ENCODE assay signal across 11 cellular contexts in the genomic region with DNA sequence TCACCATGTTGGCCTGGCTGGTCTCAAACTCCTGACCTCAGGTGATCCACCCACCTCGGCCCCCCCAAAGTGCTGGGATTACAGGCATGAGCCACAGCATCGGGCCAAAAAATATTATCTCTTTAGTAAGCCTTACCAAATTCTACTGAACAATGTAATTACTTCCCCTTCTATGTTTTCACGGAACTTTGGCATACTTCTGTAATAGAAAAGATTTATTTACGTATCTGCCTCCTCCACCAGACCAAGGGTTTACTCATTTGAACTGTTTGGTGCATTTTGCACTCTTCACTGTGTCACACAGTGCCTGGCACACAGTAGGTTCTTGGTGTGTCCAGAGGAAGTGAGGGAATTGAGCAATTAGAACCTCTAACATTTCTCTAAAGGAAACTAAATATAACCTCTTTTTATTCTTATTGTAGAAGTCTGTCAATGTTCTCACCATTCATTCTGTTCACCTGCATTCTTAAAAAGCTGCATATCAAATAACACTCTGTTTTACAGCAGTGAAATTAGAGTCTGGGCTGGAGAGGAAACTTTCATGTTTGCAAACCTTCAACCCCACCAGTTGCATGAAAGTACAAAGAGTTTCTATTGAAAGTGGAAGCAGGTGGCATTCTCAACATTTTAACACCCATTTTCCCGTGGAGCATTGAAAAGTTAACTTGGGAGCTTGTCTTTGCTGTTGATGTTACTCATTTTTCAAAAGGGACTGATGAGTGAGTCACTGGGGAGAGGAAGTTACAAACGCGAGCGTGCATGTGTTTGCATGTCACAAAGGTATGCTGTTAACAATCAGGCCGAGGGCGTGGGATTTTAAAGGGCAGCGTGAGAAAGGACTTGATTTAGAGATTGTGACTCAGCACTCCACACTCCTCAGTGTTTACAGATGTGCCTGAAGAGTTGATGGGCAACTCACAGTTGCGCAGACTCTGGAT.
DNase-seq lines count a peak whose midpoint lies in the region; ATAC-seq, FAIRE-seq and TF ChIP-seq lines count a peak whose summit lies in the region.
"Had no signal": no experiment of that assay in that cellular context is flagged by ENCODE, and none has a peak within 500 bp of the region (broad histone marks: within the 10 kb centered on the region; RNA-seq: fewer than 3 reads in every experiment).

No MANE protein-coding gene starts in this region.

- no peak for TF ChIP-seq POLR2A in H54 (IDR thresholded peaks at IDR 0.05; ENCODE audit: low read depth, low read length)

- DNase-seq in GM12864 (ENCODE audit: low read depth) (peak; percentile 33), NCI-H460 (ENCODE audit: extremely low read depth, low read depth) (peak; percentile 48), epithelial cell of proximal tubule (ENCODE audit: low read depth) (peak; percentile 76), skeletal muscle cell (ENCODE audit: low read depth) (peak; percentile 10), activated gamma-delta T cell treated with Interleukin-2 at 50 U/mL for 16 hours (no peak), NCI-H146 (lab: John Stamatoyannopoulos, UW) (no peak), H54 (ENCODE audit: insufficient read length, low spot score) (no peak)
- DNase-seq in activated CD8-positive, alpha-beta memory T cell treated with anti-CD3 and anti-CD28 coated beads, Interleukin-2, amount 10 ng/mL, durations not matched to agents 7 days and 5 days, result no peak
- DNase-seq: activated CD8-positive, alpha-beta T cell treated with anti-CD3 and anti-CD28 coated beads, Interleukin-2, amount 10 ng/mL, durations not matched to agents 7 days and 5 days; NCI-H524 treated with DMSO at 0.1 percent for 48 hours had no signal

- CTCF ChIA-PET in activated CD8-positive, alpha-beta memory T cell treated with anti-CD3 and anti-CD28 coated beads, Interleukin-2, amount 10 ng/mL, durations not matched to agents 7 days and 5 days (lab: Charles Lee), result no interaction called here

- H3K36me3 Mint-ChIP-seq in activated CD8-positive, alpha-beta memory T cell treated with anti-CD3 and anti-CD28 coated beads, Interleukin-2, amount 10 ng/mL, durations not matched to agents 7 days and 5 days, result no peaks in the 10 kb centered on the region

- peaks cover under 1% of the 10 kb centered on the region for H3K9me3 Mint-ChIP-seq in activated CD8-positive, alpha-beta memory T cell treated with anti-CD3 and anti-CD28 coated beads, Interleukin-2, amount 10 ng/mL, durations not matched to agents 7 days and 5 days (ENCODE audit: low read depth)

- no peak overlapping the region for H3K4me3 Mint-ChIP-seq in activated CD8-positive, alpha-beta memory T cell treated with anti-CD3 and anti-CD28 coated beads, Interleukin-2, amount 10 ng/mL, durations not matched to agents 7 days and 5 days
- H3K4me3 Mint-ChIP-seq: activated CD8-positive, alpha-beta T cell treated with anti-CD3 and anti-CD28 coated beads, Interleukin-2, amount 10 ng/mL, durations not matched to agents 7 days and 5 days had no signal

- no peak for ATAC-seq in activated CD8-positive, alpha-beta memory T cell treated with anti-CD3 and anti-CD28 coated beads, Interleukin-2, amount 10 ng/mL, durations not matched to agents 7 days and 5 days
- ATAC-seq: activated CD8-positive, alpha-beta T cell treated with anti-CD3 and anti-CD28 coated beads, Interleukin-2, amount 10 ng/mL, durations not matched to agents 7 days and 5 days had no signal

- H3K27ac Mint-ChIP-seq in activated CD8-positive, alpha-beta memory T cell treated with anti-CD3 and anti-CD28 coated beads, Interleukin-2, amount 10 ng/mL, durations not matched to agents 7 days and 5 days, result no peak overlapping the region
- H3K27ac Mint-ChIP-seq: activated CD8-positive, alpha-beta T cell treated with anti-CD3 and anti-CD28 coated beads, Interleukin-2, amount 10 ng/mL, durations not matched to agents 7 days and 5 days had no signal

- no peaks in the 10 kb centered on the region for H3K4me1 Mint-ChIP-seq in activated CD8-positive, alpha-beta memory T cell treated with anti-CD3 and anti-CD28 coated beads, Interleukin-2, amount 10 ng/mL, durations not matched to agents 7 days and 5 days

- FAIRE-seq in H54 (lab: Jason Lieb, UNC), result no peak
- FAIRE-seq: GM18507 had no signal

- H3K4me3 ChIP-seq in GM12864 (ENCODE audit: low read depth, low read length), result no peak overlapping the region
- H3K4me3 ChIP-seq in epithelial cell of proximal tubule (ENCODE audit: low read depth, low read length), result no peak overlapping the region
- H3K4me3 ChIP-seq in skeletal muscle cell (ENCODE audit: low read depth, low read length), result no peak overlapping the region

- TF ChIP-seq CTCF in GM12864 (IDR thresholded peaks at IDR 0.05; ENCODE audit: low read depth, low read length, missing control alignments) (no peak), epithelial cell of proximal tubule (conservative IDR thresholded peaks at IDR 0.05; ENCODE audit: low read depth, low read length) (no peak)

- H3K27me3 Mint-ChIP-seq in activated CD8-positive, alpha-beta memory T cell treated with anti-CD3 and anti-CD28 coated beads, Interleukin-2, amount 10 ng/mL, durations not matched to agents 7 days and 5 days, result no peaks in the 10 kb centered on the region

Comparison
In these comparisons a context has a peak if more than half of its experiments do, and no peak if none do; other contexts are left out.
1. DNase-seq: peak in GM12864 (single experiment), NCI-H460 (single experiment), epithelial cell of proximal tubule (single experiment) and skeletal muscle cell (single experiment); none in activated gamma-delta T cell treated with Interleukin-2 at 50 U/mL for 16 hours (single experiment), NCI-H146 (single experiment), H54 (single experiment) and activated CD8-positive, alpha-beta memory T cell treated with anti-CD3 and anti-CD28 coated beads, Interleukin-2, amount 10 ng/mL, durations not matched to agents 7 days and 5 days (single experiment).